1 cellular context compared by ENCODE assay signal in the genomic region with DNA sequence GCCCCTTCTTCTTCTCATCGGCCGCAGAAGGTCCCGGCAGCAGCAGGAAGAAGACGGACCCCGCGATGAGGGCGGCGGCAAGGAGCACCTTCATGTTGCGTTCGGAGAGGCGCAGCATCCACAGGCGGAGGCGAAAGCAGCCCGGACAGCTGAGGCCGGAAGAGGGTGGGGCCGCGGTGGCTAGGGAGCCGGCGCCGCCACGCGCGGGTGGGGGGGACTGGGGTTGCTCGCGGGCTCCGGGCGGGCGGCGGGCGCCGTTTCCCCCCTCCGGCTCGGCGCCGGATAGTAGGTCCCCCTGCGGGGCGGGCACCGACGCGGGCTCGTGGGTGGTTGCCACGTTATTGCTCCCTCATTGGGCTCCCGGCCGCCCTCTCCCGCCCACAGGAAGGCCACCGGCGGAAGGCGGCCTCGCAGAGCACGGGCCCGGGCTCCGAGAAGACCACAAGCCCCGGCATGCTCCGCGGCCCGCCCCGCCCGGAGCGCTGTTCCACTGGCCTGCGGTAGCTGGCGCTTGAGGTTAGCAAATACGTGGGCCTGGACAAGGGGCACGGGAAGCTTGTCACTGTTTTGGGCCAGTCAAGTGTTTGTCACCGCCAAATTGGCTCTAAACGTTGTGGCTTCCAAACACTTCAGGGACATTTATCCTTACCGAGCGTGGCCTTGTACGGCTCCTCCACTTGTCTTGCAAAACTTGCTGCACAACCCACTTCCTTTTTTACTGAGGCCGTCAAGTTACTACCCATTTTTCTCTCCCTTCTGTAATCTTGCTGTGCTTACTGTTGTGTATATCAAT.
TF ChIP-seq lines count a peak whose summit lies in the region.

Gene PPIB, minus strand, starts transcription at position 154 of the 793 bp plus-strand sequence. Its CDS starts 36 bp downstream, at position 118.

TF ChIP-seq in HepG2, 621 proteins besides CTCF, POLR2A, EP300 and RAD21 (continued from another document and continues in another):
- no peak for TF ChIP-seq SP140L (CRISPR knock-in tag; IDR thresholded peaks at IDR 0.05; ENCODE audit: borderline replicate concordance)
- 0 out of 2 replicates have a peak, but pooled peaks have one; percentile 0 for TF ChIP-seq ZNF12 (CRISPR knock-in tag; IDR thresholded peaks at IDR 0.05)
- TF ChIP-seq ZBTB7B (CRISPR knock-in tag; IDR thresholded peaks at IDR 0.05): no peak
- peak; percentile 69; the same call in 1 of the 2 replicates for TF ChIP-seq NCOA1 (CRISPR knock-in tag; IDR thresholded peaks at IDR 0.05)
- TF ChIP-seq ZZZ3 (CRISPR knock-in tag; IDR thresholded peaks at IDR 0.05; ENCODE audit: borderline replicate concordance): no peak; the same call in 1 of the 2 replicates
- TF ChIP-seq CEBPG (CRISPR knock-in tag; IDR thresholded peaks at IDR 0.05): peak; percentile 48
- 0 out of 2 replicates have a peak, but pooled peaks have one; percentile 67 for TF ChIP-seq BATF2 (CRISPR knock-in tag; IDR thresholded peaks at IDR 0.05)
- TF ChIP-seq ZNF296 (CRISPR knock-in tag; conservative IDR thresholded peaks at IDR 0.05): no peak
- TF ChIP-seq ZNF274 (CRISPR knock-in tag; IDR thresholded peaks at IDR 0.05): peak; percentile 26; the same call in 1 of the 2 replicates
- peak; percentile 35; the same call in 1 of the 2 replicates for TF ChIP-seq ZNF343 (CRISPR knock-in tag; IDR thresholded peaks at IDR 0.05)
- TF ChIP-seq, protein P1, sequence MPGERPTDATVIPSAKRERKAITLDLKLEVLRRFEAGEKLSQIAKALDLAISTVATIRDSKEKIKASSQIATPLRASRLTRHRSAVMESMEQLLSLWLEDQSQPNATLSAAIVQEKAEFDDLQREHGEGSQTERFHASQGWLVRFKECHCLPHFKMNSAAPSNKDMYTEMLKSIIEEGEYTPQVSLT (CRISPR knock-in tag; IDR thresholded peaks at IDR 0.05; ENCODE audit: borderline replicate concordance, low read depth): no peak
- no peak for TF ChIP-seq EEA1 (CRISPR knock-in tag; IDR thresholded peaks at IDR 0.05; ENCODE audit: borderline replicate concordance)
- TF ChIP-seq IKZF4 (CRISPR knock-in tag; IDR thresholded peaks at IDR 0.05; ENCODE audit: borderline replicate concordance, low read depth, not compliant biosample characterization): peak; percentile 21
- no peak for TF ChIP-seq ZNF510 (CRISPR knock-in tag; IDR thresholded peaks at IDR 0.05; ENCODE audit: low read depth)
- TF ChIP-seq, protein P2, sequence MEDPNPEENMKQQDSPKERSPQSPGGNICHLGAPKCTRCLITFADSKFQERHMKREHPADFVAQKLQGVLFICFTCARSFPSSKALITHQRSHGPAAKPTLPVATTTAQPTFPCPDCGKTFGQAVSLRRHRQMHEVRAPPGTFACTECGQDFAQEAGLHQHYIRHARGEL (CRISPR knock-in tag; IDR thresholded peaks at IDR 0.05): no peak
- TF ChIP-seq AGO2 (optimal IDR thresholded peaks at IDR 0.05; ENCODE audit: low read depth, low read length): peak; percentile 91
- no peak for TF ChIP-seq ZNF326 (CRISPR knock-in tag; IDR thresholded peaks at IDR 0.05; ENCODE audit: borderline replicate concordance)
- TF ChIP-seq NFE2L1 (CRISPR knock-in tag; IDR thresholded peaks at IDR 0.05; ENCODE audit: borderline replicate concordance): no peak
- TF ChIP-seq HMG20A (CRISPR knock-in tag; IDR thresholded peaks at IDR 0.05; ENCODE audit: borderline replicate concordance): no peak
- no peak for TF ChIP-seq EHMT2 (IDR thresholded peaks at IDR 0.05; ENCODE audit: borderline replicate concordance, low read depth, low read length)
- peak; percentile 86 for TF ChIP-seq NFYC (CRISPR knock-in tag; IDR thresholded peaks at IDR 0.05)
- TF ChIP-seq HOXD1 (CRISPR knock-in tag; IDR thresholded peaks at IDR 0.05): peak; percentile 75; the same call in 1 of the 2 replicates
- TF ChIP-seq SRSF9 (IDR thresholded peaks at IDR 0.05; ENCODE audit: borderline replicate concordance, insufficient read depth, low read depth, low read length, poor library complexity, severe bottlenecking): no peak
- no peak for TF ChIP-seq SIX1 (CRISPR knock-in tag; IDR thresholded peaks at IDR 0.05; ENCODE audit: borderline replicate concordance)
- TF ChIP-seq, protein P3, sequence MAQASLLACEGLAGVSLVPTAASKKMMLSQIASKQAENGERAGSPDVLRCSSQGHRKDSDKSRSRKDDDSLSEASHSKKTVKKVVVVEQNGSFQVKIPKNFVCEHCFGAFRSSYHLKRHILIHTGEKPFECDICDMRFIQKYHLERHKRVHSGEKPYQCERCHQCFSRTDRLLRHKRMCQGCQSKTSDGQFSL (CRISPR knock-in tag; IDR thresholded peaks at IDR 0.05): no peak
- TF ChIP-seq ZNF572 (CRISPR knock-in tag; IDR thresholded peaks at IDR 0.05): no peak
- no peak for TF ChIP-seq ZNF484 (CRISPR knock-in tag; IDR thresholded peaks at IDR 0.05; ENCODE audit: borderline replicate concordance, low read depth)
- no peak for TF ChIP-seq ZNF709 (CRISPR knock-in tag; IDR thresholded peaks at IDR 0.05)
- TF ChIP-seq ZNF431 (CRISPR knock-in tag; IDR thresholded peaks at IDR 0.05; ENCODE audit: borderline replicate concordance, low read depth): no peak; the same call in 1 of the 2 replicates
- TF ChIP-seq POLR2G (IDR thresholded peaks at IDR 0.05; ENCODE audit: low read depth, low read length): peak; percentile 93
- TF ChIP-seq, protein P4, sequence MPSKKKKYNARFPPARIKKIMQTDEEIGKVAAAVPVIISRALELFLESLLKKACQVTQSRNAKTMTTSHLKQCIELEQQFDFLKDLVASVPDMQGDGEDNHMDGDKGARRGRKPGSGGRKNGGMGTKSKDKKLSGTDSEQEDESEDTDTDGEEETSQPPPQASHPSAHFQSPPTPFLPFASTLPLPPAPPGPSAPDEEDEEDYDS (CRISPR knock-in tag; IDR thresholded peaks at IDR 0.05): peak; percentile 50
- no peak; the same call in 1 of the 2 replicates for TF ChIP-seq ZNF451 (CRISPR knock-in tag; IDR thresholded peaks at IDR 0.05)
- TF ChIP-seq NPAS2 (CRISPR knock-in tag; IDR thresholded peaks at IDR 0.05; ENCODE audit: borderline replicate concordance): no peak
- peak; percentile 49 for TF ChIP-seq ZNF230 (CRISPR knock-in tag; IDR thresholded peaks at IDR 0.05)
- TF ChIP-seq RNF2 (conservative IDR thresholded peaks at IDR 0.05; ENCODE audit: low read depth): no peak
- TF ChIP-seq ZNF207 (IDR thresholded peaks at IDR 0.05; ENCODE audit: borderline replicate concordance): no peak
- TF ChIP-seq MXI1 (IDR thresholded peaks at IDR 0.05; ENCODE audit: borderline replicate concordance, low read depth, low read length): peak; percentile 78; the same call in 1 of the 3 replicates
- no peak for TF ChIP-seq ZBTB1 (CRISPR knock-in tag; IDR thresholded peaks at IDR 0.05; ENCODE audit: borderline replicate concordance)
- TF ChIP-seq CBX1 (IDR thresholded peaks at IDR 0.05; ENCODE audit: low read depth): no peak
- TF ChIP-seq, protein P5, sequence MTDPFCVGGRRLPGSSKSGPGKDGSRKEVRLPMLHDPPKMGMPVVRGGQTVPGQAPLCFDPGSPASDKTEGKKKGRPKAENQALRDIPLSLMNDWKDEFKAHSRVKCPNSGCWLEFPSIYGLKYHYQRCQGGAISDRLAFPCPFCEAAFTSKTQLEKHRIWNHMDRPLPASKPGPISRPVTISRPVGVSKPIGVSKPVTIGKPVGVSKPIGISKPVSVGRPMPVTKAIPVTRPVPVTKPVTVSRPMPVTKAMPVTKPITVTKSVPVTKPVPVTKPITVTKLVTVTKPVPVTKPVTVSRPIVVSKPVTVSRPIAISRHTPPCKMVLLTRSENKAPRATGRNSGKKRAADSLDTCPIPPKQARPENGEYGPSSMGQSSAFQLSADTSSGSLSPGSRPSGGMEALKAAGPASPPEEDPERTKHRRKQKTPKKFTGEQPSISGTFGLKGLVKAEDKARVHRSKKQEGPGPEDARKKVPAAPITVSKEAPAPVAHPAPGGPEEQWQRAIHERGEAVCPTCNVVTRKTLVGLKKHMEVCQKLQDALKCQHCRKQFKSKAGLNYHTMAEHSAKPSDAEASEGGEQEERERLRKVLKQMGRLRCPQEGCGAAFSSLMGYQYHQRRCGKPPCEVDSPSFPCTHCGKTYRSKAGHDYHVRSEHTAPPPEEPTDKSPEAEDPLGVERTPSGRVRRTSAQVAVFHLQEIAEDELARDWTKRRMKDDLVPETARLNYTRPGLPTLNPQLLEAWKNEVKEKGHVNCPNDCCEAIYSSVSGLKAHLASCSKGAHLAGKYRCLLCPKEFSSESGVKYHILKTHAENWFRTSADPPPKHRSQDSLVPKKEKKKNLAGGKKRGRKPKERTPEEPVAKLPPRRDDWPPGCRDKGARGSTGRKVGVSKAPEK (CRISPR knock-in tag; IDR thresholded peaks at IDR 0.05; ENCODE audit: borderline replicate concordance): no peak
- TF ChIP-seq FOXC1 (CRISPR knock-in tag; IDR thresholded peaks at IDR 0.05; ENCODE audit: borderline replicate concordance): peak; percentile 12; the same call in 1 of the 2 replicates
- TF ChIP-seq ZNF609 (CRISPR knock-in tag; IDR thresholded peaks at IDR 0.05; ENCODE audit: borderline replicate concordance): 0 out of 2 replicates have a peak, but pooled peaks have one; percentile 23
- TF ChIP-seq ZSCAN5A (CRISPR knock-in tag; IDR thresholded peaks at IDR 0.05; ENCODE audit: borderline replicate concordance): no peak
- TF ChIP-seq, protein P6, sequence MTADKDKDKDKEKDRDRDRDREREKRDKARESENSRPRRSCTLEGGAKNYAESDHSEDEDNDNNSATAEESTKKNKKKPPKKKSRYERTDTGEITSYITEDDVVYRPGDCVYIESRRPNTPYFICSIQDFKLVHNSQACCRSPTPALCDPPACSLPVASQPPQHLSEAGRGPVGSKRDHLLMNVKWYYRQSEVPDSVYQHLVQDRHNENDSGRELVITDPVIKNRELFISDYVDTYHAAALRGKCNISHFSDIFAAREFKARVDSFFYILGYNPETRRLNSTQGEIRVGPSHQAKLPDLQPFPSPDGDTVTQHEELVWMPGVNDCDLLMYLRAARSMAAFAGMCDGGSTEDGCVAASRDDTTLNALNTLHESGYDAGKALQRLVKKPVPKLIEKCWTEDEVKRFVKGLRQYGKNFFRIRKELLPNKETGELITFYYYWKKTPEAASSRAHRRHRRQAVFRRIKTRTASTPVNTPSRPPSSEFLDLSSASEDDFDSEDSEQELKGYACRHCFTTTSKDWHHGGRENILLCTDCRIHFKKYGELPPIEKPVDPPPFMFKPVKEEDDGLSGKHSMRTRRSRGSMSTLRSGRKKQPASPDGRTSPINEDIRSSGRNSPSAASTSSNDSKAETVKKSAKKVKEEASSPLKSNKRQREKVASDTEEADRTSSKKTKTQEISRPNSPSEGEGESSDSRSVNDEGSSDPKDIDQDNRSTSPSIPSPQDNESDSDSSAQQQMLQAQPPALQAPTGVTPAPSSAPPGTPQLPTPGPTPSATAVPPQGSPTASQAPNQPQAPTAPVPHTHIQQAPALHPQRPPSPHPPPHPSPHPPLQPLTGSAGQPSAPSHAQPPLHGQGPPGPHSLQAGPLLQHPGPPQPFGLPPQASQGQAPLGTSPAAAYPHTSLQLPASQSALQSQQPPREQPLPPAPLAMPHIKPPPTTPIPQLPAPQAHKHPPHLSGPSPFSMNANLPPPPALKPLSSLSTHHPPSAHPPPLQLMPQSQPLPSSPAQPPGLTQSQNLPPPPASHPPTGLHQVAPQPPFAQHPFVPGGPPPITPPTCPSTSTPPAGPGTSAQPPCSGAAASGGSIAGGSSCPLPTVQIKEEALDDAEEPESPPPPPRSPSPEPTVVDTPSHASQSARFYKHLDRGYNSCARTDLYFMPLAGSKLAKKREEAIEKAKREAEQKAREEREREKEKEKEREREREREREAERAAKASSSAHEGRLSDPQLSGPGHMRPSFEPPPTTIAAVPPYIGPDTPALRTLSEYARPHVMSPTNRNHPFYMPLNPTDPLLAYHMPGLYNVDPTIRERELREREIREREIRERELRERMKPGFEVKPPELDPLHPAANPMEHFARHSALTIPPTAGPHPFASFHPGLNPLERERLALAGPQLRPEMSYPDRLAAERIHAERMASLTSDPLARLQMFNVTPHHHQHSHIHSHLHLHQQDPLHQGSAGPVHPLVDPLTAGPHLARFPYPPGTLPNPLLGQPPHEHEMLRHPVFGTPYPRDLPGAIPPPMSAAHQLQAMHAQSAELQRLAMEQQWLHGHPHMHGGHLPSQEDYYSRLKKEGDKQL (CRISPR knock-in tag; IDR thresholded peaks at IDR 0.05; ENCODE audit: low read depth): no peak
